Comparison of ENCODE assay signal across 10 cellular contexts in genomic region chr1:95095833-95096217, GRCh38. TPM values are rescaled to one million over a fixed set of nuclear protein-coding genes. Genes with fewer than 3 reads are reported as not detected.
DNase-seq lines count a peak whose midpoint lies in the region; ATAC-seq and TF ChIP-seq lines count a peak whose summit lies in the region.
"Had no signal": no experiment of that assay in that cellular context is flagged by ENCODE, and none has a peak within 500 bp of the region (broad histone marks: within the 10 kb centered on the region; RNA-seq: fewer than 3 reads in every experiment).

No MANE protein-coding gene starts in this region.

- H3K27me3 Mint-ChIP-seq in activated T-cell treated with anti-CD3 and anti-CD28 coated beads, Interleukin-2, amount 50 U/mL, for 72 hours (ENCODE audit: low read depth) = peaks cover 4% of the 10 kb centered on the region

- TF ChIP-seq CTCF in fibroblast of mammary gland (conservative IDR thresholded peaks at IDR 0.05; ENCODE audit: control insufficient read depth, insufficient read depth, low read depth, low read length) = no peak

- H3K27ac Mint-ChIP-seq in activated T-cell treated with anti-CD3 and anti-CD28 coated beads, Interleukin-2, amount 50 U/mL, for 72 hours = no peak overlapping the region
- H3K27ac Mint-ChIP-seq: endodermal cell had no signal

- ATAC-seq in GM18499 (IDR thresholded peaks at IDR 0.05; ENCODE audit: insufficient read depth, unreplicated experiment) (peak; percentile 93), GM21528 (IDR thresholded peaks at IDR 0.05; ENCODE audit: low FRiP score, unreplicated experiment) (peak; percentile 91), HG03432 (IDR thresholded peaks at IDR 0.05; ENCODE audit: unreplicated experiment) (peak; percentile 82)
- no peak for ATAC-seq in activated T-cell treated with anti-CD3 and anti-CD28 coated beads, Interleukin-2, amount 50 U/mL, for 72 hours (replicated peaks in 1 of 2)

- H3K36me3 Mint-ChIP-seq in activated T-cell treated with anti-CD3 and anti-CD28 coated beads, Interleukin-2, amount 50 U/mL, for 72 hours (ENCODE audit: insufficient read depth in 2 of 2) = no peaks in the 10 kb centered on the region

- H3K9me3 Mint-ChIP-seq in activated T-cell treated with anti-CD3 and anti-CD28 coated beads, Interleukin-2, amount 50 U/mL, for 72 hours = peaks cover 0 to 1% of the 10 kb centered on the region in 2 donors

- no peak overlapping the region for H3K4me3 ChIP-seq in fibroblast of mammary gland (ENCODE audit: control insufficient read depth, low read depth, low read length)

- DNase-seq in fibroblast of mammary gland (ENCODE audit: low read depth) (peak; percentile 56), iPS-NIHi7 (ENCODE audit: extremely low spot score) (no peak), NCI-H146 (lab: John Stamatoyannopoulos, UW) (no peak), hypothalamus (lab: John Stamatoyannopoulos, UW) (no peak)
- DNase-seq in activated T-cell treated with anti-CD3 and anti-CD28 coated beads, Interleukin-2, amount 50 U/mL, for 72 hours = no peak
- DNase-seq: endodermal cell, Right ventricle myocardium superior had no signal

- no peaks in the 10 kb centered on the region for H3K4me1 Mint-ChIP-seq in activated T-cell treated with anti-CD3 and anti-CD28 coated beads, Interleukin-2, amount 50 U/mL, for 72 hours (ENCODE audit: low read depth)
- H3K4me1 Mint-ChIP-seq: endodermal cell had no signal

- H3K4me3 Mint-ChIP-seq in activated T-cell treated with anti-CD3 and anti-CD28 coated beads, Interleukin-2, amount 50 U/mL, for 72 hours = no peak overlapping the region
- H3K4me3 Mint-ChIP-seq: endodermal cell had no signal

RNA-seq across cellular contexts. Expression of gene TLCD4, which starts 21.3 kb away (rescaled TPM):
- under 1 TPM; 0.21 to 0.24 TPM for total RNA-seq in activated T-cell treated with anti-CD3 and anti-CD28 coated beads, Interleukin-2, amount 50 U/mL, for 72 hours

RNA-seq across cellular contexts. Expression of gene ALG14, which starts 23.1 kb away (rescaled TPM):
- total RNA-seq in activated T-cell treated with anti-CD3 and anti-CD28 coated beads, Interleukin-2, amount 50 U/mL, for 72 hours = 1 to 10 TPM; 3.4 to 4.1 TPM

Comparison
In these comparisons a context has a peak if more than half of its experiments do, and no peak if none do; other contexts are left out.
1. ATAC-seq: peak in GM18499 (single experiment), GM21528 (single experiment) and HG03432 (single experiment); none in activated T-cell treated with anti-CD3 and anti-CD28 coated beads, Interleukin-2, amount 50 U/mL, for 72 hours (0 of 2).